ENCODE assay signal across 28 cellular contexts in the genomic region with DNA sequence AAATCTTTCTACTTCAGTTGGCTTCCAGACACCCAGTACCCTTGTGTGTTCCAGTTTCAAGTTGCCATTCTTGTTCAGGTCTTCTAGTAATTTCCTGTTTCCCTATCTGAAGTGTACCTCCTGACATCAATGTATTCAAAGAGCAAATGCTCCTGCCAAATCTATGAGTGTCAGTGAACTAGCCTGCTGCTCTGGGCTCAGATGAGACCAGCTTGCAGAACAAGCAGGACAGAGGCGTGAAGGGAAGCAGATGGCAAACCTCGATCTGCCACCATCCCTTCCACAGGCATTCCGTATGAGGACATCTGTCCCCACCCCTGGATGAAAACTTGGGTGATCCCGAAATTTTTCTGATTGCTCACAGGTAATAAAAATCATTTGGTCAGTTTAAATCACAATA.
"Had no signal": no experiment of that assay in that cellular context is flagged by ENCODE, and none has a peak within 500 bp of the region (broad histone marks: within the 10 kb centered on the region; RNA-seq: fewer than 3 reads in every experiment).

No MANE protein-coding gene starts in this region.

- H3K9me3 ChIP-seq: Peyer's patch had no signal

- H3K4me3 ChIP-seq: Peyer's patch had no signal

- DNase-seq: activated CD4-positive, alpha-beta T cell treated with anti-CD3 and anti-CD28 coated beads, Interleukin-2, amount 10 ng/mL, durations not matched to agents 24 days and 14 days; activated CD4-positive, alpha-beta T cell treated with anti-CD3 and anti-CD28 coated beads, Interleukin-2, amount 50 U/mL, for 4 hours; activated CD4-positive, CD25-positive, alpha-beta regulatory T cell; activated CD8-positive, alpha-beta T cell treated with anti-CD3 and anti-CD28 coated beads for 36 hours; activated effector memory CD4-positive, alpha-beta T cell treated with anti-CD3 and anti-CD28 coated beads, Interleukin-2, amount 50 U/mL, for 16 hours; activated naive CD4-positive, alpha-beta T cell; activated naive CD4-positive, alpha-beta T cell treated with anti-CD3 and anti-CD28 coated beads, Interleukin-2, amount 50 U/mL, for 16 hours; activated naive CD8-positive, alpha-beta T cell treated with anti-CD3 and anti-CD28 coated beads for 36 hours; activated T-cell treated with anti-CD3 and anti-CD28 coated beads, Interleukin-2, amount 50 U/mL, for 1 hour; activated T-cell treated with anti-CD3 and anti-CD28 coated beads, Interleukin-2, amount 50 U/mL, for 72 hours; amniotic stem cell; aorta; brain microvascular endothelial cell; Karpas-422; KBM-7; NCI-H1105; NCI-H1417 treated with DMSO at 0.1 percent for 48 hours; NCI-H187 treated with DMSO at 0.1 percent for 48 hours; NCI-H345; NK-92 treated with Interleukin-12 subunit alpha and Interleukin-12 subunit beta, amount 100 ng/mL, for 24 hours; PC-3; Peyer's patch; RPMI8226; SW 1271; T-helper 1 cell; T-helper 2 cell; T1000; WERI-Rb-1 had no signal

- H3K27me3 ChIP-seq: Peyer's patch had no signal

- H3K36me3 ChIP-seq: brain microvascular endothelial cell, Peyer's patch, WERI-Rb-1 had no signal

- H3K27ac ChIP-seq: brain microvascular endothelial cell, Peyer's patch, WERI-Rb-1 had no signal
